In genomic region chr15:83698294-83698693, GRCh38 we compare ENCODE assay signal across 14 cellular contexts. TPM values are rescaled to one million over a fixed set of nuclear protein-coding genes. Genes with fewer than 3 reads are reported as not detected.
DNase-seq lines count a peak whose midpoint lies in the region; TF ChIP-seq lines count a peak whose summit lies in the region.
"Had no signal": no experiment of that assay in that cellular context is flagged by ENCODE, and none has a peak within 500 bp of the region (broad histone marks: within the 10 kb centered on the region; RNA-seq: fewer than 3 reads in every experiment).

No MANE protein-coding gene starts in this region.

- H3K27ac ChIP-seq in RWPE1, result no peak overlapping the region

- H3K4me3 ChIP-seq in fibroblast of villous mesenchyme (ENCODE audit: low read depth, low read length), result no peak overlapping the region

- DNase-seq in AG08395 (ENCODE audit: low spot score) (peak; percentile 75), RWPE1 (ENCODE audit: low spot score) (peak; percentile 59), fibroblast of villous mesenchyme (ENCODE audit: low read depth) (peak; percentile 26), mucosa of gallbladder (ENCODE audit: low spot score) (peak; percentile 32), cerebellar nuclear complex (lab: John Stamatoyannopoulos, UW) (no peak), hypothalamus (lab: John Stamatoyannopoulos, UW) (no peak), DMS 273 (lab: John Stamatoyannopoulos, UW; ENCODE audit: unreplicated experiment) (no peak)
- DNase-seq in stimulated activated CD8-positive, alpha-beta memory T cell treated with anti-CD3 and anti-CD28 coated beads, Interleukin-4, amount 100 ng/mL, for 48 hours, result no peak
- DNase-seq: activated CD4-positive, alpha-beta memory T cell treated with anti-CD3 and anti-CD28 coated beads, Interleukin-2, amount 10 ng/mL, durations not matched to agents 7 days and 5 days; activated naive CD4-positive, alpha-beta T cell treated with anti-CD3 and anti-CD28 coated beads for 36 hours; effector CD4-positive, alpha-beta T cell; NCI-H2029 treated with DMSO at 0.1 percent for 48 hours; stimulated activated CD4-positive, alpha-beta T cell treated with anti-CD3 and anti-CD28 coated beads, Interleukin-2, amount 100 ng/mL, for 24 hours; T-cell had no signal

- CTCF ChIA-PET in RWPE1 (lab: Yijun Ruan, JAX), result interaction anchor here (0.7 kb wide), 1 partner anchor 133 kb away, joined by 4 read pairs; no protein-coding TSS in a partner anchor

- POLR2A ChIA-PET in RWPE1 (lab: Yijun Ruan, JAX; ENCODE audit: low non-redundant PET), result no interaction called here

- TF ChIP-seq CTCF in RWPE1 (conservative IDR thresholded peaks at IDR 0.05; ENCODE audit: low read depth), result no peak
- no peak for TF ChIP-seq CTCF in fibroblast of villous mesenchyme (IDR thresholded peaks at IDR 0.05; ENCODE audit: insufficient read depth, low read depth, low read length)

RNA-seq across cellular contexts. Expression of gene ADAMTSL3, which starts 44.4 kb away (rescaled TPM):
- total RNA-seq in fibroblast of villous mesenchyme, result under 0.01 TPM in 2 replicates
- total RNA-seq in mucosa of gallbladder, result 5.7 TPM
- total RNA-seq: activated CD4-positive, alpha-beta memory T cell treated with anti-CD3 and anti-CD28 coated beads, Interleukin-2, amount 10 ng/mL, durations not matched to agents 7 days and 5 days; activated naive CD4-positive, alpha-beta T cell treated with anti-CD3 and anti-CD28 coated beads for 36 hours had no signal

Comparison
In these comparisons a context has a peak if more than half of its experiments do, and no peak if none do; other contexts are left out.
1. DNase-seq: peak in AG08395 (single experiment), RWPE1 (single experiment), fibroblast of villous mesenchyme (single experiment) and mucosa of gallbladder (single experiment); none in stimulated activated CD8-positive, alpha-beta memory T cell treated with anti-CD3 and anti-CD28 coated beads, Interleukin-4, amount 100 ng/mL, for 48 hours (single experiment), cerebellar nuclear complex (0 of 2), hypothalamus (0 of 51) and DMS 273 (single experiment).